Comparison of ENCODE assay signal across 2 cellular contexts in the genomic region with DNA sequence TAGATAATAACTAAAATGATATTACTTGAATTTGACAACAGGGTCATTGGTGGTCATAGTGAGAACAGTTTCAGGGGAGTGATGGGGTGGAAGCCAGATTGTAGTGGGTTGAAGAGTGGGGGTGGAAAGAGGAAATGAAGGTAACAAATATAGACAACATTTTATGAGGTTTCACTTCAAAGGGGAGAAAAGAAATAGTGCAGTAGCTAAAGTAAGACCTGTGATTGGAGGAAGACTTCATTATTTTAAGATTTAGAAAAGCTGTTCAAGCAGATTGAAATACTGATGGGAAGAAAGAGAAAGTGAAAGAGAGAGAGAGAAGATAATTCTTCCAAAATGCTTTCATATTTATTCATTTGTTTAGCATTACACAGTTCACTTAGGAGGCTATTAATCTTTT.
A peak's percentile ranks its signal among the peaks of the same experiment; 100 is the strongest.
TF ChIP-seq lines count a peak whose summit lies in the region.

No MANE protein-coding gene starts in this region.

TF ChIP-seq in HEK293, 187 proteins besides CTCF, POLR2A, EP300 and RAD21 (continued from another document):
- TF ChIP-seq EGR2 (tag by site-specific recombination; IDR thresholded peaks at IDR 0.05; ENCODE audit: low read depth) (0 out of 2 replicates have a peak, but pooled peaks have one; percentile 19), ZFHX2 (tag by site-specific recombination; conservative IDR thresholded peaks at IDR 0.05) (0 out of 2 replicates have a peak, but pooled peaks have one; percentile 10)

TF ChIP-seq in HepG2, 621 proteins besides CTCF, POLR2A, EP300 and RAD21 (continued from another document):
- no peak for TF ChIP-seq ZNF672 (CRISPR knock-in tag; IDR thresholded peaks at IDR 0.05)
- no peak for TF ChIP-seq NFIC (IDR thresholded peaks at IDR 0.05; ENCODE audit: low read length)
- TF ChIP-seq, protein P1, sequence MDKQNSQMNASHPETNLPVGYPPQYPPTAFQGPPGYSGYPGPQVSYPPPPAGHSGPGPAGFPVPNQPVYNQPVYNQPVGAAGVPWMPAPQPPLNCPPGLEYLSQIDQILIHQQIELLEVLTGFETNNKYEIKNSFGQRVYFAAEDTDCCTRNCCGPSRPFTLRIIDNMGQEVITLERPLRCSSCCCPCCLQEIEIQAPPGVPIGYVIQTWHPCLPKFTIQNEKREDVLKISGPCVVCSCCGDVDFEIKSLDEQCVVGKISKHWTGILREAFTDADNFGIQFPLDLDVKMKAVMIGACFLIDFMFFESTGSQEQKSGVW (CRISPR knock-in tag; IDR thresholded peaks at IDR 0.05; ENCODE audit: borderline replicate concordance) = no peak
- no peak for TF ChIP-seq ZFP37 (CRISPR knock-in tag; IDR thresholded peaks at IDR 0.05; ENCODE audit: borderline replicate concordance)
- no peak for TF ChIP-seq FIP1L1 (IDR thresholded peaks at IDR 0.05; ENCODE audit: borderline replicate concordance, insufficient read depth, low read depth, low read length)
- TF ChIP-seq ZNF382 (CRISPR knock-in tag; IDR thresholded peaks at IDR 0.05; ENCODE audit: borderline replicate concordance) = no peak
- no peak for TF ChIP-seq SYNCRIP (IDR thresholded peaks at IDR 0.05; ENCODE audit: insufficient read depth, low read depth, low read length)
- TF ChIP-seq, protein P2, sequence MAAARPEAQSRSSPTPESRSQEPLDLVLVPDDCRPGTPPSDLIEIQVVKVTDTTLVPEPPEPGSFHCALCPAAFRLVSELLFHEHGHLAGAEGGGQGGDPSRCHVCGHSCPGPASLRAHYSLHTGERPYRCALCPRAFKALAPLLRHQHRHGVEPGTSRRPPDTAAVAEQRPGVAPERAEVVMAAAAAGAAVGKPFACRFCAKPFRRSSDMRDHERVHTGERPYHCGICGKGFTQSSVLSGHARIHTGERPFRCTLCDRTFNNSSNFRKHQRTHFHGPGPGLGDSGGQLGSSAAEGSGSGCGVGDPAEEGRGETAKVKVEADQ (CRISPR knock-in tag; IDR thresholded peaks at IDR 0.05; ENCODE audit: borderline replicate concordance) = no peak
- TF ChIP-seq, protein P3, sequence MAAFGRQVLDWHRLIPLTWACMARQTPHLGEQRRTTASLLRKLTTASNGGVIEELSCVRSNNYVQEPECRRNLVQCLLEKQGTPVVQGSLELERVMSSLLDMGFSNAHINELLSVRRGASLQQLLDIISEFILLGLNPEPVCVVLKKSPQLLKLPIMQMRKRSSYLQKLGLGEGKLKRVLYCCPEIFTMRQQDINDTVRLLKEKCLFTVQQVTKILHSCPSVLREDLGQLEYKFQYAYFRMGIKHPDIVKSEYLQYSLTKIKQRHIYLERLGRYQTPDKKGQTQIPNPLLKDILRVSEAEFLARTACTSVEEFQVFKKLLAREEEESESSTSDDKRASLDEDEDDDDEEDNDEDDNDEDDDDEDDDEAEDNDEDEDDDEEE (CRISPR knock-in tag; IDR thresholded peaks at IDR 0.05) = no peak
